Comparison of ENCODE assay signal across 11 cellular contexts in genomic region chr10:14749051-14749809, GRCh38. TPM values are rescaled to one million over a fixed set of nuclear protein-coding genes. Genes with fewer than 3 reads are reported as not detected.
DNase-seq lines count a peak whose midpoint lies in the region; ATAC-seq and TF ChIP-seq lines count a peak whose summit lies in the region.
"Had no signal": no experiment of that assay in that cellular context is flagged by ENCODE, and none has a peak within 500 bp of the region (broad histone marks: within the 10 kb centered on the region; RNA-seq: fewer than 3 reads in every experiment).

No MANE protein-coding gene starts in this region.

- H3K27ac ChIP-seq in esophagus muscularis mucosa (replicated peaks in 1 of 4) = peak overlapping the region; percentile 32 to 65 (median 34)
- no peak overlapping the region for H3K27ac ChIP-seq in neural progenitor cell
- H3K27ac ChIP-seq: C4-2B, SJCRH30 had no signal

- H3K9ac ChIP-seq in neural progenitor cell = no peak overlapping the region

- H3K36me3 Mint-ChIP-seq in neural progenitor cell = no peaks in the 10 kb centered on the region

- no peak for TF ChIP-seq EP300 in esophagus muscularis mucosa (IDR thresholded peaks at IDR 0.05)

- no peak overlapping the region for H3K4me3 Mint-ChIP-seq in neural progenitor cell

- H2AFZ ChIP-seq in neural progenitor cell (replicated peaks) = peak overlapping the region; percentile 76

- H3K9me3 Mint-ChIP-seq in neural progenitor cell = no peaks in the 10 kb centered on the region

- TF ChIP-seq POLR2A in esophagus muscularis mucosa (IDR thresholded peaks at IDR 0.05; ENCODE audit: low read depth) = no peak

- no peak for ATAC-seq in GM19328 (IDR thresholded peaks at IDR 0.05; ENCODE audit: unreplicated experiment)
- no peak for ATAC-seq in HG03342 (IDR thresholded peaks at IDR 0.05; ENCODE audit: unreplicated experiment)

- no peaks in the 10 kb centered on the region for H3F3A ChIP-seq in neural progenitor cell (ENCODE audit: low read depth)

- H3K4me2 ChIP-seq in neural progenitor cell = no peak overlapping the region

- TF ChIP-seq CTCF in esophagus muscularis mucosa (IDR thresholded peaks at IDR 0.05) (no peak), neural progenitor cell (IDR thresholded peaks at IDR 0.05) (no peak)

- H3K4me3 ChIP-seq in esophagus muscularis mucosa = no peak overlapping the region
- no peak overlapping the region for H3K4me3 ChIP-seq in neural progenitor cell
- H3K4me3 ChIP-seq: SJCRH30 had no signal

- H3K27me3 ChIP-seq in esophagus muscularis mucosa (no peaks in the 10 kb centered on the region), neural progenitor cell (no peaks in the 10 kb centered on the region)
- H3K27me3 ChIP-seq: SJCRH30 had no signal

- H3K9me3 ChIP-seq in esophagus muscularis mucosa = no peaks in the 10 kb centered on the region
- no peaks in the 10 kb centered on the region for H3K9me3 ChIP-seq in neural progenitor cell (ENCODE audit: low read depth)
- H3K9me3 ChIP-seq: SJCRH30 had no signal

- peaks cover 19% of the 10 kb centered on the region for H3K4me1 Mint-ChIP-seq in neural progenitor cell

- H4K20me1 ChIP-seq in neural progenitor cell (ENCODE audit: low read depth) = no peaks in the 10 kb centered on the region

- peak overlapping the region; percentile 83 for H3K27ac Mint-ChIP-seq in neural progenitor cell

- H3K4me1 ChIP-seq in esophagus muscularis mucosa = peaks cover 33 to 39% (median 36%) of the 10 kb centered on the region in 4 donors
- H3K4me1 ChIP-seq in neural progenitor cell = no peaks in the 10 kb centered on the region
- H3K4me1 ChIP-seq: SJCRH30 had no signal

- DNase-seq in COLO829 (ENCODE audit: low spot score) (peak; percentile 27), MV-4-11 (lab: John Stamatoyannopoulos, UW) (peak; percentile 78), esophagus muscularis mucosa (ENCODE audit: extremely low spot score) (no peak), neural progenitor cell (ENCODE audit: low spot score) (no peak), NCI-H1092 (lab: John Stamatoyannopoulos, UW) (no peak)
- DNase-seq in activated T-cell treated with anti-CD3 and anti-CD28 coated beads, Interleukin-2, amount 50 U/mL, for 1 hour = no peak
- DNase-seq: NCI-H2081 treated with DMSO at 0.1 percent for 48 hours, SJCRH30 had no signal

- H3K36me3 ChIP-seq in esophagus muscularis mucosa = no peaks in the 10 kb centered on the region
- H3K36me3 ChIP-seq in neural progenitor cell = no peaks in the 10 kb centered on the region
- H3K36me3 ChIP-seq: SJCRH30 had no signal

- H3K27me3 Mint-ChIP-seq in neural progenitor cell (ENCODE audit: insufficient read depth, low read depth) = no peaks in the 10 kb centered on the region

- WGBS in esophagus muscularis mucosa = 63% methylated on average over 11 of the region's 11 CpGs

- no peaks in the 10 kb centered on the region for H3K79me2 ChIP-seq in neural progenitor cell (ENCODE audit: low read depth)

- intact Hi-C loops in esophagus muscularis mucosa (cut with DNase I) = no loop called here

RNA-seq across cellular contexts. Expression of gene FAM107B, which starts 25.5 kb away (rescaled TPM):
- total RNA-seq in esophagus muscularis mucosa = 10 to 100 TPM in 2 of 4 donors, 1 to 10 TPM in 2; 7.5 to 14.1 (median 9.4) TPM
- 26.5 and 43.0 TPM in 2 replicates for total RNA-seq in neural progenitor cell (ENCODE audit: low replicate concordance)

Comparison
In these comparisons a context has a peak if more than half of its experiments do, and no peak if none do; other contexts are left out.
1. DNase-seq: peak in COLO829 (single experiment) and MV-4-11 (single experiment); none in esophagus muscularis mucosa (single experiment), neural progenitor cell (single experiment), NCI-H1092 (single experiment) and activated T-cell treated with anti-CD3 and anti-CD28 coated beads, Interleukin-2, amount 50 U/mL, for 1 hour (single experiment).